In the genomic region with DNA sequence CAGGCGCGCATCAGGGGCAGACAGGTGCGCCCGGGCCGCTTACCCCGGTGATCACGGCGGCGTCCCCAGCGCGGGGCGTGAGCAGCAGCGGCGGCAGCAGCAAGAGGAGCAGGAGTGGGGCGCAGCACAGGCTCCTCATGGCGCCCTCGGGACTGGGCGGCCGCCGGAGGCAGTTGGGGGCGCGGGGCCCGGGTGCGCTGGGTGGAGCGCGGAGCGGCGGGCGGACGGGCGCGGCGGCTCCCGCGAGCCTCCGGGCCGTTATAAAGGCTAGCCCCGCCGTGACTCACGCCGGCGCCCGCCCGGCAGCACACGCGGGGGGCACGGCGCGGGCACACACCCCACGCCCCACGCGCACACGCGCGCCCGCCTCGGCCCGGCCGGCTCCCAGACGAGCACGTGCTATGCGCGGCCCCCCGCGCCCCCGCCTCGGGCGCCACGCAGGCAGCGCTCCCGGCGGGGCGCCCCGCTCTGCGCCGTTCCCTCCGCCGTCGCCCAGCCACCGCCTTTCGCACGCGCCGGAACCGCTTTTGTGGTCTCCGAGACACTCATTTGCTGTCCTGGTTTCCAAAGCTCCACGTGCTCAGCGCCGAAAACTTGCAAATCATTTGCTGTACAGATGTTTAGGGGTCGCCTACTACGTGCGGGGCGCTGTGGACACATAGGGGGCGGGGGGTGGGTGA, we compare ENCODE assay signal across 8 cellular contexts. TPM values are rescaled to one million over a fixed set of nuclear protein-coding genes. Genes with fewer than 3 reads are reported as not detected.
DNase-seq lines count a peak whose midpoint lies in the region; ATAC-seq and TF ChIP-seq lines count a peak whose summit lies in the region.

A gene with protein sequence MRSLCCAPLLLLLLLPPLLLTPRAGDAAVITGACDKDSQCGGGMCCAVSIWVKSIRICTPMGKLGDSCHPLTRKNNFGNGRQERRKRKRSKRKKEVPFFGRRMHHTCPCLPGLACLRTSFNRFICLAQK (minus strand): TSS at position 235 of the 680 bp plus-strand sequence. CDS start 96 bp downstream, at position 139.

- H3K9me3 ChIP-seq in T-helper 17 cell (ENCODE audit: control insufficient read depth, low read length, poor library complexity, severe bottlenecking) (no peaks in the 10 kb centered on the region), colonic mucosa (no peaks in the 10 kb centered on the region), neural progenitor cell (ENCODE audit: low read depth) (no peaks in the 10 kb centered on the region)

- H3K27me3 Mint-ChIP-seq in T-helper 17 cell: peaks cover 40% of the 10 kb centered on the region
- peaks cover 30% of the 10 kb centered on the region for H3K27me3 Mint-ChIP-seq in neural progenitor cell (ENCODE audit: insufficient read depth, low read depth)

- H3K27ac Mint-ChIP-seq in T-helper 17 cell (no peak within 1 kb of the TSS), neural progenitor cell (peak within 1 kb of the TSS; percentile 27)

- peaks cover 27% of the 10 kb centered on the region for H3F3A ChIP-seq in neural progenitor cell (ENCODE audit: low read depth)

- H3K4me3 Mint-ChIP-seq in T-helper 17 cell: peak within 1 kb of the TSS; percentile 89
- peak within 1 kb of the TSS; percentile 88 for H3K4me3 Mint-ChIP-seq in neural progenitor cell

- no peaks in the 10 kb centered on the region for H3K9me3 Mint-ChIP-seq in neural progenitor cell

- DNase-seq in GM12865 (ENCODE audit: low read depth) (peak; percentile 3), T-helper 17 cell (peak in 2 of 3 donors; percentile 13 to 27), colonic mucosa (no peak), neural progenitor cell (ENCODE audit: low spot score) (peak; percentile 76), SKM-1 (lab: John Stamatoyannopoulos, UW; ENCODE audit: unreplicated experiment) (no peak), EL (no peak)

- peak within 1 kb of the TSS; percentile 96 for H2AFZ ChIP-seq in neural progenitor cell (replicated peaks)

- H3K4me3 ChIP-seq in GM12865 (ENCODE audit: low read depth, low read length) (no peak within 1 kb of the TSS), colonic mucosa (peak within 1 kb of the TSS; percentile 31), neural progenitor cell (peak within 1 kb of the TSS; percentile 63)

- peak within 1 kb of the TSS; percentile 95 for H3K4me2 ChIP-seq in neural progenitor cell

- no peaks in the 10 kb centered on the region for H3K79me2 ChIP-seq in neural progenitor cell (ENCODE audit: low read depth)

- intact Hi-C loops in colonic mucosa (cut with DNase I): no loop called here

- peaks cover 41% of the 10 kb centered on the region for H3K27me3 ChIP-seq in colonic mucosa
- H3K27me3 ChIP-seq in neural progenitor cell: peaks cover 71% of the 10 kb centered on the region

- peak; percentile 75 for ATAC-seq in T-helper 17 cell
- ATAC-seq in GM19455 (IDR thresholded peaks at IDR 0.05; ENCODE audit: unreplicated experiment): no peak
- no peak for ATAC-seq in GM21619 (IDR thresholded peaks at IDR 0.05; ENCODE audit: unreplicated experiment)

- H3K27ac ChIP-seq in colonic mucosa: no peak within 1 kb of the TSS
- H3K27ac ChIP-seq in neural progenitor cell: no peak within 1 kb of the TSS

- H3K36me3 ChIP-seq in colonic mucosa (no peaks in the 10 kb centered on the region), neural progenitor cell (no peaks in the 10 kb centered on the region)

- H3K36me3 Mint-ChIP-seq in T-helper 17 cell (ENCODE audit: low read depth): no peaks in the 10 kb centered on the region
- no peaks in the 10 kb centered on the region for H3K36me3 Mint-ChIP-seq in neural progenitor cell

- H3K4me1 Mint-ChIP-seq in T-helper 17 cell: peaks cover 13% of the 10 kb centered on the region
- peaks cover 35% of the 10 kb centered on the region for H3K4me1 Mint-ChIP-seq in neural progenitor cell

- H3K4me1 ChIP-seq in colonic mucosa (no peaks in the 10 kb centered on the region), neural progenitor cell (peaks cover 26% of the 10 kb centered on the region)

- H4K20me1 ChIP-seq in neural progenitor cell (ENCODE audit: low read depth): no peaks in the 10 kb centered on the region

- H3K9ac ChIP-seq in colonic mucosa (ENCODE audit: low read depth in 2 of 2, low read length in 2 of 2): no peak within 1 kb of the TSS
- H3K9ac ChIP-seq in neural progenitor cell: no peak within 1 kb of the TSS

- TF ChIP-seq CTCF in GM12865 (IDR thresholded peaks at IDR 0.05; ENCODE audit: insufficient read depth, low read depth, low read length, missing control alignments) (no peak), colonic mucosa (IDR thresholded peaks at IDR 0.05) (no peak), neural progenitor cell (IDR thresholded peaks at IDR 0.05) (no peak)

RNA-seq across cellular contexts. Expression of the gene that starts here (rescaled TPM):
- total RNA-seq in T-helper 17 cell: 1 to 10 TPM in 1 of 2 donors, under 1 TPM in 1; 0.65 to 1.5 TPM
- total RNA-seq in colonic mucosa: under 1 TPM in 1 of 2 donors, not detected in 1; 0.35 TPM
- total RNA-seq in neural progenitor cell (ENCODE audit: low replicate concordance): 2.0 and 2.1 TPM in 2 replicates

Comparison
In these comparisons a context has a peak if more than half of its experiments do, and no peak if none do; other contexts are left out.
1. DNase-seq: peak in GM12865 (single experiment), T-helper 17 cell (2 of 3) and neural progenitor cell (single experiment); none in colonic mucosa (single experiment), SKM-1 (single experiment) and EL (single experiment).